Comparison of ENCODE assay signal across 11 cellular contexts in the genomic region with DNA sequence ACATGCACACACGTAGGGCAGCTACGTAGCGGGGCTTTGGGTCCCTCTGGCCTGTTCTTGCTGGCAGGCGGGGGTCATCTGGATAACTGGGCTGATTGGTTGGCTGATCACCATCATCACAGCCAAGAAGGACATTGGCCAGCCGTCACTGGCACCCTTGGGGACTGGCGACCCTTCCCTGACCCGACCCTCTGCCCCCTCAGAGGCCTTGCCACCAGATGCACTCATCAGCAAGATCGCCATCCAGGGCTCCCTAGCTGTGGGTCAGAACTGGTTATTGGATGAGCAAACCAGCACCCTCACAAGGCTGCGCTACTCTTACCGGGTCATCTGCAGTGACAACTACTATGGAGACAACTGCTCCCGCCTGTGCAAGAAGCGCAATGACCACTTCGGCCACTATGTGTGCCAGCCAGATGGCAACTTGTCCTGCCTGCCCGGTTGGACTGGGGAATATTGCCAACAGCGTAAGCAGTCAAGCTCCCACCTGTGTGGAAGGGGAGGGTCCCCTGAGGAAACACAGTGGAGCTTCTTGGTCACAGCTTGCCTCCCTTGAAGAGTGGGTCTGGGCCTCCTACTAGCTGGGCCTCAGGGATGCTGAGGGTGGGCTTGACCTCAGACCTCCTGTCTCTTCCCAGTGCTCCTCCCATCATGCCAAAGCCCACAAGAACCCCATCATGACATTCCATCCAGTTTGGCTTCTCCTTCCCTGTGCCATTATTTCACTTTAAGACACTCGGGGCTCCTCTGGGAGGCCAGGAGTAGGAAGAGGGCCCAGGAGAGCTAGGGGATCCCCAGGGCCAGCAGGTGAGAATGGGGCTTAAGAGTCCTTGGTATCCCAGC. TPM values are rescaled to one million over a fixed set of nuclear protein-coding genes. Genes with fewer than 3 reads are reported as not detected.
DNase-seq lines count a peak whose midpoint lies in the region; ATAC-seq and TF ChIP-seq lines count a peak whose summit lies in the region.
"Had no signal": no experiment of that assay in that cellular context is flagged by ENCODE, and none has a peak within 500 bp of the region (broad histone marks: within the 10 kb centered on the region; RNA-seq: fewer than 3 reads in every experiment).

No MANE protein-coding gene starts in this region.

- H3K9me3 Mint-ChIP-seq in HFFc6 (no peaks in the 10 kb centered on the region), endodermal cell (no peaks in the 10 kb centered on the region), nephron progenitor cell (no peaks in the 10 kb centered on the region)

- no peaks in the 10 kb centered on the region for H3K36me3 Mint-ChIP-seq in HFFc6 (ENCODE audit: low read depth)
- no peaks in the 10 kb centered on the region for H3K36me3 Mint-ChIP-seq in endodermal cell (ENCODE audit: low read depth)
- no peaks in the 10 kb centered on the region for H3K36me3 Mint-ChIP-seq in nephron progenitor cell (ENCODE audit: low read depth)

- 82 to 87% methylated on average over 14 to 16 of the region's 16 CpGs for WGBS in endodermal cell (ENCODE audit: insufficient coverage in 1 of 2, insufficient read length in 1 of 2), 2 experiments

- H3K36me3 ChIP-seq in endodermal cell (ENCODE audit: control insufficient read depth, insufficient read depth, low read length) (no peaks in the 10 kb centered on the region), H7 (replicated peaks; ENCODE audit: control insufficient read depth, insufficient read depth, low read length) (no peaks in the 10 kb centered on the region)
- H3K36me3 ChIP-seq: ovary had no signal

- CTCF ChIA-PET in AG04450 (lab: Charles Lee): interaction anchor here (0.6 to 3.0 kb wide), 7 partner anchors 10 to 114 kb away, joined by 3 to 30 read pairs (median 5); no protein-coding TSS in a partner anchor

- H3K4me1 Mint-ChIP-seq in HFFc6 (ENCODE audit: low read depth) (peaks cover 25% of the 10 kb centered on the region), endodermal cell (peaks cover 44% of the 10 kb centered on the region), nephron progenitor cell (peaks cover 70% of the 10 kb centered on the region)

- peaks cover 17% of the 10 kb centered on the region for H3K27me3 Mint-ChIP-seq in HFFc6 (ENCODE audit: insufficient read depth)
- H3K27me3 Mint-ChIP-seq in endodermal cell (ENCODE audit: insufficient read depth): peaks cover 97% of the 10 kb centered on the region
- H3K27me3 Mint-ChIP-seq in nephron progenitor cell (ENCODE audit: low read depth, poor library complexity): peaks cover 92% of the 10 kb centered on the region

- POLR2A ChIA-PET in AG04450 (lab: Yijun Ruan, JAX): interaction anchor here (1.7 to 3.1 kb wide), 2 partner anchors 10 to 22 kb away, joined by 7 to 14 read pairs; a partner anchor contains a TSS

- ATAC-seq in HG03439 (IDR thresholded peaks at IDR 0.05; ENCODE audit: unreplicated experiment) (no peak), HG02642 (IDR thresholded peaks at IDR 0.05; ENCODE audit: poor library complexity, unreplicated experiment) (no peak)
- ATAC-seq: Panc1 had no signal

- no peak for TF ChIP-seq CTCF in AG04450 (IDR thresholded peaks at IDR 0.05; ENCODE audit: low read depth, low read length)
- no peak for TF ChIP-seq CTCF in HFFc6 (IDR thresholded peaks at IDR 0.05)
- TF ChIP-seq CTCF in endodermal cell (conservative IDR thresholded peaks at IDR 0.05): peak; percentile 49
- TF ChIP-seq CTCF in nephron progenitor cell (IDR thresholded peaks at IDR 0.05): no peak

- H3K4me1 ChIP-seq in endodermal cell (ENCODE audit: control insufficient read depth, insufficient read depth, low read length): peaks cover 5% of the 10 kb centered on the region

- H3K27ac Mint-ChIP-seq in HFFc6: no peak overlapping the region
- no peak overlapping the region for H3K27ac Mint-ChIP-seq in endodermal cell
- H3K27ac Mint-ChIP-seq in nephron progenitor cell: no peak overlapping the region
- H3K27ac Mint-ChIP-seq: activated CD4-positive, alpha-beta T cell treated with anti-CD3 and anti-CD28 coated beads for 36 hours had no signal

- peak overlapping the region; percentile 85 for H3K4me3 Mint-ChIP-seq in HFFc6
- H3K4me3 Mint-ChIP-seq in endodermal cell: peak overlapping the region; percentile 55
- peak overlapping the region; percentile 82 for H3K4me3 Mint-ChIP-seq in nephron progenitor cell

- H3K9me3 ChIP-seq in AG04450 (ENCODE audit: control insufficient read depth, insufficient read depth, low read length) (no peaks in the 10 kb centered on the region; the same call in 1 of the 2 replicates), endodermal cell (ENCODE audit: control insufficient read depth, low read length) (no peaks in the 10 kb centered on the region)
- H3K9me3 ChIP-seq: ovary had no signal

- H3K27ac ChIP-seq in AG04450 (ENCODE audit: low read depth, low read length) (no peak overlapping the region), endodermal cell (ENCODE audit: low read depth, low read length) (no peak overlapping the region)
- H3K27ac ChIP-seq: ovary had no signal

- H3K4me3 ChIP-seq in AG04450 (ENCODE audit: low read depth, low read length) (peak overlapping the region; percentile 63), endodermal cell (ENCODE audit: low read length) (no peak overlapping the region), H7 (ENCODE audit: insufficient read depth, low read depth, low read length) (no peak overlapping the region)

- H3K9ac ChIP-seq in endodermal cell (ENCODE audit: extremely low read depth, low read length, poor library complexity, severe bottlenecking): no peak overlapping the region

- peaks cover 26% of the 10 kb centered on the region for H3K27me3 ChIP-seq in AG04450 (ENCODE audit: control insufficient read depth, insufficient read depth, low read length)
- H3K27me3 ChIP-seq in endodermal cell (ENCODE audit: control insufficient read depth, insufficient read depth, low read length, poor library complexity, severe bottlenecking): peaks cover 99% of the 10 kb centered on the region
- peaks cover 66% of the 10 kb centered on the region for H3K27me3 ChIP-seq in H7 (ENCODE audit: control insufficient read depth, insufficient read depth, low read length)

- DNase-seq in AG04450 (ENCODE audit: low read depth, low spot score) (no peak), HFFc6 (no peak), endodermal cell (no peak), nephron progenitor cell (no peak), H7 (no peak), hepatic stellate cell (ENCODE audit: low spot score) (no peak)

RNA-seq across cellular contexts. Expression of a gene that starts 2.4 kb away (rescaled TPM):
- polyA plus RNA-seq in AG04450 (2011; rRNA removed): 1.5 and 2.6 TPM in 2 replicates
- 3.2 and 5.4 TPM in 2 replicates for polyA minus RNA-seq in AG04450 (2011; rRNA and poly(A)+ RNA removed)
- total RNA-seq in HFFc6 (2021; fragmentation: NEBNext Ultra II Directional; extraction: Animal tissue kit (Norgen Biotek cat#: 25700)): under 1 TPM in 2 of 6 experiments, not detected in 4; 0.05 to 0.11 TPM
- under 1 TPM; 0.20 to 0.64 TPM for total RNA-seq in endodermal cell
- polyA plus RNA-seq in endodermal cell (2013, experiment 1 of 2): 0.64 TPM
- 0.66 TPM for polyA plus RNA-seq in endodermal cell (2013, experiment 2 of 2)
- 0.26 TPM in 1 of 2 replicates, not detected in the other for total RNA-seq in H7 (2014; rRNA removed; shearing (Covaris generic))

RNA-seq across cellular contexts. Expression of a gene that starts 21.8 kb away (rescaled TPM):
- 106 and 154 TPM in 2 replicates for polyA plus RNA-seq in AG04450 (2011; rRNA removed)
- 147 and 202 TPM in 2 replicates for polyA minus RNA-seq in AG04450 (2011; rRNA and poly(A)+ RNA removed)
- 10 to 100 TPM; 20.8 to 26.0 (median 24.2) TPM for total RNA-seq in HFFc6 (2021; fragmentation: NEBNext Ultra II Directional; extraction: Animal tissue kit (Norgen Biotek cat#: 25700))
- total RNA-seq in endodermal cell: 1 to 10 TPM; 6.8 to 9.0 TPM
- 28.5 TPM for polyA plus RNA-seq in endodermal cell (2013, experiment 1 of 2)
- 11.2 TPM for polyA plus RNA-seq in endodermal cell (2013, experiment 2 of 2)
- total RNA-seq in H7 (2014; rRNA removed; shearing (Covaris generic)): 30.1 and 39.7 TPM in 2 replicates

RNA-seq across cellular contexts. Expression of a gene that starts 37.3 kb away (rescaled TPM):
- polyA plus RNA-seq in AG04450 (2011; rRNA removed): 18.7 and 25.7 TPM in 2 replicates
- 51.0 and 79.5 TPM in 2 replicates for polyA minus RNA-seq in AG04450 (2011; rRNA and poly(A)+ RNA removed)
- 10 to 100 TPM; 27.7 to 33.1 (median 31.2) TPM for total RNA-seq in HFFc6 (2021; fragmentation: NEBNext Ultra II Directional; extraction: Animal tissue kit (Norgen Biotek cat#: 25700))
- total RNA-seq in endodermal cell: 10 to 100 TPM; 26.6 to 29.0 TPM
- polyA plus RNA-seq in endodermal cell (2013, experiment 1 of 2): 14.6 TPM
- 13.9 TPM for polyA plus RNA-seq in endodermal cell (2013, experiment 2 of 2)
- total RNA-seq in H7 (2014; rRNA removed; shearing (Covaris generic)): 33.3 and 39.5 TPM in 2 replicates

RNA-seq across cellular contexts. Expression of a gene that starts 57.5 kb away (rescaled TPM):
- 0.04 and 0.10 TPM in 2 replicates for polyA plus RNA-seq in AG04450 (2011; rRNA removed)
- polyA minus RNA-seq in AG04450 (2011; rRNA and poly(A)+ RNA removed): not detected in 2 replicates
- under 1 TPM in 5 of 6 experiments, not detected in 1; 0.14 to 0.41 (median 0.31) TPM for total RNA-seq in HFFc6 (2021; fragmentation: NEBNext Ultra II Directional; extraction: Animal tissue kit (Norgen Biotek cat#: 25700))
- 1 to 10 TPM; 1.8 to 2.8 TPM for total RNA-seq in endodermal cell
- polyA plus RNA-seq in endodermal cell (2013, experiment 1 of 2): 0.39 TPM
- polyA plus RNA-seq in endodermal cell (2013, experiment 2 of 2): 0.50 TPM
- total RNA-seq in H7 (2014; rRNA removed; shearing (Covaris generic)): 2.0 and 2.1 TPM in 2 replicates
